20 cellular contexts compared by ENCODE assay signal in the genomic region with DNA sequence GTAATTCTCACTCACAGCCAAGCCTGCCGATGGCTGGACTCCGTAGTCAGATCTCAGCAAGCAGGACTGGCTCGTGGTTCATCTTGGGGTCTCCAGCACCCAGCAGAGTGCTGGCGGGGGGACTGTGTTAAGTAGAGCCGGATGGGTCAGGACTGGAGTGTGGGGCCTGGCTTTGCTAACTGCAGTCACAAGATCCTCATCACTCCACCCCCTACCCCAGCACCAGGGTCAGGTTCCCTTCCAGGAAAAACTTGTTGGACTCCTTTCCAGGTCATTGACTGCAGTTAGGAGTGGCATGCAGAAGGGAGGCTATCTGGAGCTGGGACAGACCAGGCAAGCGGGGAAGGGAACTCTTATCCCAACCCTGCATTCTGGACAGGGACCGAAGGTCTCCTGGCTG. TPM values are rescaled to one million over a fixed set of nuclear protein-coding genes. Genes with fewer than 3 reads are reported as not detected.
A peak's percentile ranks its signal among the peaks of the same experiment; 100 is the strongest.
DNase-seq lines count a peak whose midpoint lies in the region; ATAC-seq and TF ChIP-seq lines count a peak whose summit lies in the region.
"Had no signal": no experiment of that assay in that cellular context is flagged by ENCODE, and none has a peak within 500 bp of the region (broad histone marks: within the 10 kb centered on the region; RNA-seq: fewer than 3 reads in every experiment).

No MANE protein-coding gene starts in this region.

- H3K4me2 ChIP-seq in Karpas-422 (ENCODE audit: low read depth, low read length, poor library complexity, severe bottlenecking), result no peak overlapping the region

- DNase-seq in ELF-1 (ENCODE audit: low read depth, low spot score) (peak; percentile 78), Karpas-422 (no peak), prostate gland (ENCODE audit: low spot score) (no peak), NCI-H774 (lab: John Stamatoyannopoulos, UW) (no peak), NCI-H2227 (lab: John Stamatoyannopoulos, UW; ENCODE audit: unreplicated experiment) (no peak)
- no peak for DNase-seq in activated CD4-positive, CD25-positive, alpha-beta regulatory T cell treated with anti-CD3 and anti-CD28 coated beads, Interleukin-2, amount 50 U/mL, for 72 hours
- DNase-seq: activated CD4-positive, alpha-beta T cell treated with anti-CD3 and anti-CD28 coated beads, Interleukin-2, amount 50 U/mL, for 1 hour; activated T-cell treated with anti-CD3 and anti-CD28 coated beads, Interleukin-2, amount 50 U/mL, for 72 hours; BE2C; DMS79; NCI-H1417 treated with DMSO at 0.1 percent for 48 hours; ovary; RPMI8226; stimulated activated naive CD8-positive, alpha-beta T cell treated with anti-CD3 and anti-CD28 coated beads, Interleukin-15, amount 100 ng/mL, for 72 hours; T-helper 17 cell had no signal

- TF ChIP-seq CTCF in prostate gland (IDR thresholded peaks at IDR 0.05), result no peak

- H3K27me3 ChIP-seq in Karpas-422 (ENCODE audit: low read length), result no peaks in the 10 kb centered on the region
- no peaks in the 10 kb centered on the region for H3K27me3 ChIP-seq in prostate gland (replicated peaks; ENCODE audit: insufficient read depth)
- H3K27me3 ChIP-seq: ovary had no signal

- peaks cover 95% of the 10 kb centered on the region for H3K79me2 ChIP-seq in Karpas-422 (ENCODE audit: low read length)

- H2AFZ ChIP-seq in Karpas-422 (ENCODE audit: low read length), result no peak overlapping the region

- peak; percentile 20 for TF ChIP-seq POLR2A in prostate gland (IDR thresholded peaks at IDR 0.05)

- intact Hi-C loops in prostate gland (cut with DNase I), result no loop called here

- peak overlapping the region; percentile 96 for H3K27ac ChIP-seq in Karpas-422 (ENCODE audit: low read length)
- H3K27ac ChIP-seq in prostate gland, result no peak overlapping the region
- H3K27ac ChIP-seq: ovary had no signal

- 60% methylated on average over 7 of the region's 7 CpGs for WGBS in prostate gland

- no peak overlapping the region for H3K4me3 ChIP-seq in Karpas-422 (ENCODE audit: low read length)
- no peak overlapping the region for H3K4me3 ChIP-seq in prostate gland
- H3K4me3 ChIP-seq: K562, ovary had no signal

- H3K36me3 ChIP-seq in Karpas-422 (ENCODE audit: insufficient read depth, low read length) (peaks cover 34% of the 10 kb centered on the region), prostate gland (no peaks in the 10 kb centered on the region)
- H3K36me3 ChIP-seq: BE2C, ovary had no signal

- H3K4me1 ChIP-seq in Karpas-422 (ENCODE audit: low read length) (peaks cover 84% of the 10 kb centered on the region), prostate gland (replicated peaks) (no peaks in the 10 kb centered on the region)
- H3K4me1 ChIP-seq: BE2C had no signal

- H4K20me1 ChIP-seq in Karpas-422 (ENCODE audit: insufficient read depth, low read depth, low read length), result no peaks in the 10 kb centered on the region; the same call in 1 of the 2 replicates

- H3K9ac ChIP-seq in Karpas-422 (ENCODE audit: low read length), result no peak overlapping the region

- ATAC-seq in esophagus mucosa (peak; percentile 37), HG02970 (IDR thresholded peaks at IDR 0.05; ENCODE audit: low FRiP score, unreplicated experiment) (no peak)
- ATAC-seq: activated T-cell treated with anti-CD3 and anti-CD28 coated beads, Interleukin-2, amount 50 U/mL, for 72 hours; K562; T-helper 17 cell had no signal

- H3K9me3 ChIP-seq in Karpas-422 (ENCODE audit: low read length) (no peaks in the 10 kb centered on the region), prostate gland (no peaks in the 10 kb centered on the region)
- H3K9me3 ChIP-seq: BE2C, ovary had no signal

- H3K9me2 ChIP-seq in Karpas-422 (replicated peaks; ENCODE audit: insufficient read depth, low read length), result no peaks in the 10 kb centered on the region

RNA-seq across cellular contexts. Expression of a gene that starts 6.0 kb away (rescaled TPM):
- 66.2 and 96.5 TPM in 2 replicates for total RNA-seq in Karpas-422 (2014; rRNA removed; shearing (Covaris generic); ENCODE audit: low replicate concordance)
- total RNA-seq in esophagus mucosa (4.5 TPM), prostate gland (10 to 100 TPM; 11.7 to 16.0 TPM)
- total RNA-seq: bronchial epithelial cell, NCI-H460 had no signal

RNA-seq across cellular contexts. Expression of a gene that starts 59.3 kb away (rescaled TPM):
- total RNA-seq in Karpas-422 (2014; rRNA removed; shearing (Covaris generic); ENCODE audit: low replicate concordance), result 40.7 and 59.7 TPM in 2 replicates
- total RNA-seq in esophagus mucosa (14.5 TPM), prostate gland (10 to 100 TPM; 95.5 to 96.9 TPM)
